Comparison of ENCODE assay signal across 10 cellular contexts in the genomic region with DNA sequence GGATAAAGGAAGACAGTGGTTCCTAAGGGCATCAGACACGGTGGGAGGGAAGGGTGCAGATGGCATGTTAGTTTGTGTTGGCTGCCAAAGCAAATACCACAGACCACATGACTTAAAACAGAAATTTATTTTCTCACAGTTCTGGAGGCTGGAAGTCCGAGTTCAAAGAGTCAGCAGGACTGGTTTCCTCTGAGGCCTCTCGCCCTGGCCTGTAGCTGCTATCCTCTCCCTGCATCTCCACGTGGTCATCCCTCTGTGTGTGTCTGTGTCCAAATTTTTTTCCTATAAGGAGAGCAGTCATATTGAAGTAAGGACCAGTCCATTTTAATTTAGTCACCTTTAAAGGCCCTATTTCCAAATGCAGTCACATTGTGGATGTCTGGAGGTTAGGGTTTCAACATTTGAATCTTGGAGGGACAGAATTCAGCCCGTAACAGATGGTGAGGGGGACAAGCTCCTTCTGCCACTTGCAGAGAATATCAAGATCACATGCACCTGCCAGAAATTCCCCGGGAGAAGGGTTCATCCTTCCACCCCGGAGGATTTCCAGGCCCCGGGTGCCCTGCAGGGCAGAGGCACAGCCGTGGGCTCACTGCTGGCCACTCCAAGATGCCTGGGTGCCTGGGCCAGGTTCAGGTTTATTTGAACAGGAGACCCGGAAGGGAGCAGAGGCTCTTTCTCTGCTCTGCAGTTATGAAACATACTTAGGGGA. TPM values are rescaled to one million over a fixed set of nuclear protein-coding genes. Genes with fewer than 3 reads are reported as not detected.
DNase-seq lines count a peak whose midpoint lies in the region; ATAC-seq, FAIRE-seq and TF ChIP-seq lines count a peak whose summit lies in the region.
"Had no signal": no experiment of that assay in that cellular context is flagged by ENCODE, and none has a peak within 500 bp of the region (broad histone marks: within the 10 kb centered on the region; RNA-seq: fewer than 3 reads in every experiment).

No MANE protein-coding gene starts in this region.

- no peak for ATAC-seq in GM19463 (IDR thresholded peaks at IDR 0.05; ENCODE audit: unreplicated experiment)
- ATAC-seq in HG02885 (IDR thresholded peaks at IDR 0.05; ENCODE audit: poor library complexity, unreplicated experiment), result no peak

- dilution Hi-C loops in endothelial cell of umbilical vein (cut with MboI; ENCODE audit: extremely low pct_ligation_motif_present, low sequenced_read_pairs), result no loop called here

- H4K20me1 ChIP-seq in endothelial cell of umbilical vein (replicated peaks; ENCODE audit: control insufficient read depth, extremely low read depth, insufficient read depth, low read length), result no peaks in the 10 kb centered on the region

- H3K4me3 ChIP-seq in endothelial cell of umbilical vein (replicated peaks in 1 of 3; ENCODE audit: insufficient read depth in 1 of 3, low read depth in 1 of 3, low read length in 3 of 3) (no peak overlapping the region), tibial artery (no peak overlapping the region)
- H3K4me3 ChIP-seq: HAP-1 had no signal

- H3K9me1 ChIP-seq in endothelial cell of umbilical vein (replicated peaks; ENCODE audit: control insufficient read depth, extremely low read depth, insufficient read depth, low read length), result no peaks in the 10 kb centered on the region

- no peaks in the 10 kb centered on the region for H3K79me2 ChIP-seq in endothelial cell of umbilical vein (ENCODE audit: control insufficient read depth, insufficient read depth, low read length)

- intact Hi-C loops in endothelial cell of umbilical vein (cut with micrococcal nuclease) (loop anchor here (1.0 kb wide), 1 partner anchor 11 kb away; no protein-coding TSS in a partner anchor), tibial artery (cut with DNase I; ENCODE audit: low total_unique reads) (no loop called here)

- CTCF ChIA-PET in activated naive CD4-positive, alpha-beta T cell treated with anti-CD3 and anti-CD28 coated beads, Interleukin-2, amount 10 ng/mL, durations not matched to agents 7 days and 5 days (lab: Charles Lee), result interaction anchor here (1.1 to 5.6 kb wide), 2 partner anchors 18 to 38 kb away, joined by 3 to 38 read pairs; a partner anchor contains a TSS
- CTCF ChIA-PET in endothelial cell of umbilical vein (lab: Charles Lee), result interaction anchor here (0.9 to 1.8 kb wide), 5 partner anchors 11 to 120 kb away, joined by 3 to 5 read pairs (median 4); a partner anchor contains a TSS

- H3K27me3 ChIP-seq in endothelial cell of umbilical vein (ENCODE audit: control insufficient read depth in 2 of 2, insufficient read depth in 2 of 2, low read length in 2 of 2) (no peaks in the 10 kb centered on the region), tibial artery (no peaks in the 10 kb centered on the region)

- H3K4me1 Mint-ChIP-seq in activated naive CD4-positive, alpha-beta T cell treated with anti-CD3 and anti-CD28 coated beads, Interleukin-2, amount 10 ng/mL, durations not matched to agents 7 days and 5 days, result peaks cover 86% of the 10 kb centered on the region

- H3K27ac Mint-ChIP-seq in activated naive CD4-positive, alpha-beta T cell treated with anti-CD3 and anti-CD28 coated beads, Interleukin-2, amount 10 ng/mL, durations not matched to agents 7 days and 5 days, result peak overlapping the region; percentile 70

- H3K36me3 Mint-ChIP-seq in activated naive CD4-positive, alpha-beta T cell treated with anti-CD3 and anti-CD28 coated beads, Interleukin-2, amount 10 ng/mL, durations not matched to agents 7 days and 5 days, result peaks cover 24% of the 10 kb centered on the region

- TF ChIP-seq POLR2A in endothelial cell of umbilical vein (IDR thresholded peaks at IDR 0.05; ENCODE audit: low read depth, low read length), result no peak

- peak overlapping the region; percentile 69 for H3K4me2 ChIP-seq in endothelial cell of umbilical vein (ENCODE audit: insufficient read depth, low read length)

- no peak for DNase-seq in activated naive CD4-positive, alpha-beta T cell treated with anti-CD3 and anti-CD28 coated beads, Interleukin-2, amount 10 ng/mL, durations not matched to agents 7 days and 5 days
- no peak for DNase-seq in activated naive CD4-positive, alpha-beta T cell (lab: John Stamatoyannopoulos, UW)
- peak; percentile 53 to 72 for DNase-seq in SHP77 (lab: John Stamatoyannopoulos, UW)
- peak; percentile 83 for DNase-seq in endothelial cell of umbilical vein (ENCODE audit: low read depth, low spot score)
- DNase-seq in tibial artery, result no peak
- no peak for DNase-seq in NCI-H1417 (lab: John Stamatoyannopoulos, UW)
- DNase-seq: hypothalamus had no signal

- no peaks in the 10 kb centered on the region for H3K27me3 Mint-ChIP-seq in activated naive CD4-positive, alpha-beta T cell treated with anti-CD3 and anti-CD28 coated beads, Interleukin-2, amount 10 ng/mL, durations not matched to agents 7 days and 5 days

- TF ChIP-seq CTCF in endothelial cell of umbilical vein (IDR thresholded peaks at IDR 0.05; ENCODE audit: extremely low read depth in 1 of 2, insufficient read depth in 1 of 2, low read depth in 1 of 2, low read length in 2 of 2), result no peak
- TF ChIP-seq CTCF in tibial artery (IDR thresholded peaks at IDR 0.05), result no peak

- H3K4me3 Mint-ChIP-seq in activated naive CD4-positive, alpha-beta T cell treated with anti-CD3 and anti-CD28 coated beads, Interleukin-2, amount 10 ng/mL, durations not matched to agents 7 days and 5 days, result peak overlapping the region; percentile 31

- peak overlapping the region; percentile 77 for H3K27ac ChIP-seq in endothelial cell of umbilical vein (ENCODE audit: insufficient read depth, low read depth, low read length)
- H3K27ac ChIP-seq in tibial artery, result peak overlapping the region; percentile 5 to 15

- peak overlapping the region; percentile 78 for H2AFZ ChIP-seq in endothelial cell of umbilical vein (ENCODE audit: low read depth, low read length)

- no TSS peak for BruUV-seq in endothelial cell of umbilical vein (replicated peaks; lab: Mats Ljungman, UMichigan)

- H3K9me3 Mint-ChIP-seq in activated naive CD4-positive, alpha-beta T cell treated with anti-CD3 and anti-CD28 coated beads, Interleukin-2, amount 10 ng/mL, durations not matched to agents 7 days and 5 days, result no peaks in the 10 kb centered on the region

- H3K9ac ChIP-seq in endothelial cell of umbilical vein (replicated peaks; ENCODE audit: extremely low read depth, insufficient read depth, low read length), result no peak overlapping the region

- H3K4me1 ChIP-seq in endothelial cell of umbilical vein (ENCODE audit: control insufficient read depth, extremely low read depth, insufficient read depth, low read length) (peaks cover 17% of the 10 kb centered on the region), tibial artery (peaks cover 0 to 15% (median 12%) of the 10 kb centered on the region in 4 donors)
- H3K4me1 ChIP-seq: HAP-1 had no signal

- no peaks in the 10 kb centered on the region for H3K9me3 ChIP-seq in endothelial cell of umbilical vein (replicated peaks; ENCODE audit: control insufficient read depth, insufficient read depth, low read length)
- H3K9me3 ChIP-seq in tibial artery, result no peaks in the 10 kb centered on the region
- H3K9me3 ChIP-seq: HAP-1 had no signal

- POLR2A ChIA-PET in endothelial cell of umbilical vein (lab: Charles Lee), result no interaction called here

- no peaks in the 10 kb centered on the region for H3K36me3 ChIP-seq in endothelial cell of umbilical vein (ENCODE audit: control insufficient read depth in 2 of 2, extremely low read depth in 1 of 2, insufficient read depth in 2 of 2, low read length in 2 of 2)
- no peaks in the 10 kb centered on the region for H3K36me3 ChIP-seq in tibial artery
- H3K36me3 ChIP-seq: HAP-1 had no signal

- peak; percentile 97 for FAIRE-seq in endothelial cell of umbilical vein (lab: Jason Lieb, UNC)

TF ChIP-seq in endothelial cell of umbilical vein, 7 proteins besides CTCF, POLR2A, EP300 and RAD21:
- TF ChIP-seq JUN (IDR thresholded peaks at IDR 0.05; ENCODE audit: borderline replicate concordance, insufficient read depth, insufficient read length, low read depth) (no peak), EZH2 (IDR thresholded peaks at IDR 0.05; ENCODE audit: borderline replicate concordance, low read depth, low read length, severe bottlenecking) (no peak), MYC (IDR thresholded peaks at IDR 0.05; ENCODE audit: low read depth, low read length) (peak; percentile 64), GATA2 (IDR thresholded peaks at IDR 0.05; ENCODE audit: insufficient read depth, insufficient read length, low read depth, low read length) (peak; percentile 53), FOS (IDR thresholded peaks at IDR 0.05; ENCODE audit: borderline replicate concordance, insufficient read depth, low read length) (peak; percentile 7), POLR2AphosphoS5 (IDR thresholded peaks at IDR 0.05; ENCODE audit: insufficient read depth, low read depth, low read length) (peak; percentile 54)
- TF ChIP-seq, protein P1, sequence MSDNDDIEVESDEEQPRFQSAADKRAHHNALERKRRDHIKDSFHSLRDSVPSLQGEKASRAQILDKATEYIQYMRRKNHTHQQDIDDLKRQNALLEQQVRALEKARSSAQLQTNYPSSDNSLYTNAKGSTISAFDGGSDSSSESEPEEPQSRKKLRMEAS (IDR thresholded peaks at IDR 0.05; ENCODE audit: insufficient read depth, insufficient read length), result peak; percentile 83

RNA-seq across cellular contexts. Expression of a gene that starts 38.0 kb away (rescaled TPM):
- 42.2 and 47.6 TPM in 2 replicates for total RNA-seq in endothelial cell of umbilical vein
- polyA plus RNA-seq in endothelial cell of umbilical vein, result 8.2 and 9.2 TPM in 2 replicates
- polyA plus RNA-seq in endothelial cell of umbilical vein (2011; cell fraction: cytosol; rRNA removed), result 10.0 and 11.5 TPM in 2 replicates
- polyA plus RNA-seq in endothelial cell of umbilical vein (2011; cell fraction: nucleus; rRNA removed), result 22.1 and 37.9 TPM in 2 replicates
- polyA plus RNA-seq in endothelial cell of umbilical vein (2012), result 31.6 and 54.3 TPM in 2 replicates
- polyA minus RNA-seq in endothelial cell of umbilical vein, result 24.5 and 26.6 TPM in 2 replicates
- polyA minus RNA-seq in endothelial cell of umbilical vein (2011; cell fraction: cytosol; rRNA and poly(A)+ RNA removed), result not detected
- polyA minus RNA-seq in endothelial cell of umbilical vein (2011; cell fraction: nucleus; rRNA and poly(A)+ RNA removed), result 28.3 and 39.7 TPM in 2 replicates

Comparison
In these comparisons a context has a peak if more than half of its experiments do, and no peak if none do; other contexts are left out.
1. DNase-seq: peak in SHP77 (2 of 2) and endothelial cell of umbilical vein (single experiment); none in activated naive CD4-positive, alpha-beta T cell treated with anti-CD3 and anti-CD28 coated beads, Interleukin-2, amount 10 ng/mL, durations not matched to agents 7 days and 5 days (single experiment), activated naive CD4-positive, alpha-beta T cell (0 of 4), tibial artery (0 of 2) and NCI-H1417 (0 of 3).